ENCODE assay signal across 15 cellular contexts in the genomic region with DNA sequence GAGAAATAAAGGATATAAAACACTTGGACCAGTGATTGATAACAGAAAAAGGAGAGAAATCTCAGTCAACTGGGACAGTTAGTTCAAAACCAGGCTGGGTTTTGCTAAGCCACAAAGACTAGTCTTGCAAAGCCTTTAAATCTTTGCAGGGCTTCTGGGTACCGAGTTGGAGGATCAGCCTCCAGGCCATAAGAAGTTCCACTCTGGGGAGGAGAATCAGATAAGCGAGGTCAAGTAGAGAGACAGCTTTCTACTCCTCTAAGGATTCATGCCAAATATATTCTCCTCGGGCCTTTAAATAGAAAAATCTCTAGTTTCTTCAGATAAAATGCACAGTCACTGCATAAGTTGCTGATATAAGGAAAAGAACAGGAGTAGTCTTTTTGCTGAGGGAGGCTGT.
DNase-seq lines count a peak whose midpoint lies in the region; ATAC-seq and TF ChIP-seq lines count a peak whose summit lies in the region.
"Had no signal": no experiment of that assay in that cellular context is flagged by ENCODE, and none has a peak within 500 bp of the region (broad histone marks: within the 10 kb centered on the region; RNA-seq: fewer than 3 reads in every experiment).

No MANE protein-coding gene starts in this region.

- H3K36me3 ChIP-seq in SK-N-MC (ENCODE audit: insufficient read depth, low read length) = no peaks in the 10 kb centered on the region
- no peaks in the 10 kb centered on the region for H3K36me3 ChIP-seq in mesendoderm (ENCODE audit: control insufficient read depth, insufficient read depth, low read length)
- no peaks in the 10 kb centered on the region for H3K36me3 ChIP-seq in GM23338 (ENCODE audit: insufficient read depth)
- H3K36me3 ChIP-seq: BLaER1 had no signal

- no peaks in the 10 kb centered on the region for H3K27me3 ChIP-seq in mesendoderm (ENCODE audit: insufficient read depth, low read length, poor library complexity)
- H3K27me3 ChIP-seq in GM23338 (ENCODE audit: insufficient read depth) = no peaks in the 10 kb centered on the region
- H3K27me3 ChIP-seq: BLaER1 had no signal

- H4K20me1 ChIP-seq in GM23338 (replicated peaks; ENCODE audit: insufficient read depth) = no peaks in the 10 kb centered on the region
- H4K20me1 ChIP-seq: BLaER1 had no signal

- H3K9me3 ChIP-seq in SK-N-MC (ENCODE audit: low read depth, low read length) = no peaks in the 10 kb centered on the region
- H3K9me3 ChIP-seq: BLaER1 had no signal

- no peak overlapping the region for H3K27ac Mint-ChIP-seq in GM23338

- H3K9ac ChIP-seq in SK-N-MC (ENCODE audit: insufficient read length) (no peak overlapping the region), mesendoderm (ENCODE audit: low read length) (no peak overlapping the region)
- H3K9ac ChIP-seq: BLaER1, GM23248 had no signal

- no peak overlapping the region for H2AK5ac ChIP-seq in mesendoderm (ENCODE audit: low read length)

- no peaks in the 10 kb centered on the region for H3K79me1 ChIP-seq in mesendoderm (ENCODE audit: low read length)

- peak overlapping the region; percentile 81 for H3K4ac ChIP-seq in mesendoderm (ENCODE audit: low read depth, low read length)

- no CpG with 5 or more reads among the region's 3 CpGs for WGBS in mesendoderm (ENCODE audit: extremely low coverage, insufficient coverage, low lambda C conversion rate)

- H3K4me2 ChIP-seq in mesendoderm (ENCODE audit: low read length) (no peak overlapping the region), GM23338 (no peak overlapping the region)
- H3K4me2 ChIP-seq: BLaER1 had no signal

- H3K9me3 Mint-ChIP-seq in GM23338 = peaks cover 4% of the 10 kb centered on the region; the same call in 1 of the 3 replicates

- H3F3A ChIP-seq in GM23338 (replicated peaks; ENCODE audit: low read depth) = no peaks in the 10 kb centered on the region

- no peak overlapping the region for H2AFZ ChIP-seq in GM23338
- H2AFZ ChIP-seq: GM23248 had no signal

- no peak for TF ChIP-seq CTCF in GM23338 (conservative IDR thresholded peaks at IDR 0.05; ENCODE audit: low read depth in 2 of 2)

- peaks cover 4% of the 10 kb centered on the region for H3K4me1 ChIP-seq in mesendoderm (ENCODE audit: control insufficient read depth, low read depth, low read length)
- peaks cover 11% of the 10 kb centered on the region for H3K4me1 ChIP-seq in GM23338 (ENCODE audit: insufficient read depth)
- H3K4me1 ChIP-seq: BLaER1 had no signal

- 0 out of 2 replicates have a peak overlapping the region, but pooled peaks have one; percentile 22 for H3K4me3 ChIP-seq in SK-N-MC
- no peak overlapping the region for H3K4me3 ChIP-seq in mesendoderm (ENCODE audit: low read length)
- no peak overlapping the region for H3K4me3 ChIP-seq in GM23338
- H3K4me3 ChIP-seq: BLaER1, GM12878, GM23248 had no signal

- no peak overlapping the region for H3K23ac ChIP-seq in mesendoderm (ENCODE audit: low read length)

- peak overlapping the region; percentile 95 for H3K18ac ChIP-seq in mesendoderm (ENCODE audit: low read length)

- DNase-seq in NCI-H82 (lab: John Stamatoyannopoulos, UW) (peak; percentile 22), NCI-H82 treated with DMSO at 0.1 percent for 48 hours (lab: John Stamatoyannopoulos, UW; ENCODE audit: unreplicated experiment) (no peak), ELF-1 (ENCODE audit: low read depth, low spot score) (peak; percentile 35), SK-N-MC (ENCODE audit: low read depth, low spot score) (no peak), mesendoderm (peak; percentile 57), SKM-1 (lab: John Stamatoyannopoulos, UW; ENCODE audit: unreplicated experiment) (no peak), GM23338 (ENCODE audit: low spot score) (no peak)
- DNase-seq in effector CD4-positive, alpha-beta T cell = no peak
- DNase-seq: AML-193, DMS53, GM23248, H9 had no signal

- peaks cover 3% of the 10 kb centered on the region for H3K27me3 Mint-ChIP-seq in GM23338 (ENCODE audit: insufficient read depth, low read depth, poor library complexity)

- H3K4me1 Mint-ChIP-seq in GM23338 = peaks cover 16% of the 10 kb centered on the region

- H4K8ac ChIP-seq in mesendoderm (ENCODE audit: low read depth, low read length) = peak overlapping the region; percentile 81

- no peak overlapping the region for H4K5ac ChIP-seq in mesendoderm (ENCODE audit: low read length)

- H3K27ac ChIP-seq in SK-N-MC (peak overlapping the region; percentile 76; the same call in 1 of the 2 replicates), mesendoderm (ENCODE audit: low read depth, low read length) (peak overlapping the region; percentile 0), GM23338 (ENCODE audit: low read depth) (no peak overlapping the region)
- H3K27ac ChIP-seq: 22Rv1, BLaER1, GM23248 had no signal

- H3K79me2 ChIP-seq in mesendoderm (ENCODE audit: control insufficient read depth, insufficient read depth, low read length) = no peaks in the 10 kb centered on the region
- no peaks in the 10 kb centered on the region for H3K79me2 ChIP-seq in GM23338 (replicated peaks; ENCODE audit: insufficient read depth)

- no peaks in the 10 kb centered on the region for H3K36me3 Mint-ChIP-seq in GM23338 (ENCODE audit: low read depth)

- H3K56ac ChIP-seq in mesendoderm (ENCODE audit: low read length) = no peak overlapping the region

- peak overlapping the region; percentile 41 for H2BK5ac ChIP-seq in mesendoderm (ENCODE audit: low read length)

- H2BK120ac ChIP-seq in mesendoderm (ENCODE audit: low read depth, low read length) = peak overlapping the region; percentile 61

- H3K9me2 ChIP-seq in GM23338 (ENCODE audit: insufficient read depth) = no peaks in the 10 kb centered on the region

- ATAC-seq in GM23338 = no peak
- ATAC-seq: GM12878 had no signal

- peak overlapping the region; percentile 80 for H2BK15ac ChIP-seq in mesendoderm (replicated peaks; ENCODE audit: low read depth)

- no peak overlapping the region for H3K4me3 Mint-ChIP-seq in GM23338
- H3K4me3 Mint-ChIP-seq: H9 had no signal

TF ChIP-seq in GM23338, 12 proteins besides CTCF, POLR2A, EP300 and RAD21 (continues in another document):
- TF ChIP-seq CREB1 (CRISPR knock-in tag; IDR thresholded peaks at IDR 0.05; ENCODE audit: low read depth) = no peak
- TF ChIP-seq EZH2 (IDR thresholded peaks at IDR 0.05; ENCODE audit: low read depth, unreplicated experiment) = no peak
- TF ChIP-seq POLR2AphosphoS5 (IDR thresholded peaks at IDR 0.05; ENCODE audit: low read depth) = no peak
- TF ChIP-seq, protein P1, sequence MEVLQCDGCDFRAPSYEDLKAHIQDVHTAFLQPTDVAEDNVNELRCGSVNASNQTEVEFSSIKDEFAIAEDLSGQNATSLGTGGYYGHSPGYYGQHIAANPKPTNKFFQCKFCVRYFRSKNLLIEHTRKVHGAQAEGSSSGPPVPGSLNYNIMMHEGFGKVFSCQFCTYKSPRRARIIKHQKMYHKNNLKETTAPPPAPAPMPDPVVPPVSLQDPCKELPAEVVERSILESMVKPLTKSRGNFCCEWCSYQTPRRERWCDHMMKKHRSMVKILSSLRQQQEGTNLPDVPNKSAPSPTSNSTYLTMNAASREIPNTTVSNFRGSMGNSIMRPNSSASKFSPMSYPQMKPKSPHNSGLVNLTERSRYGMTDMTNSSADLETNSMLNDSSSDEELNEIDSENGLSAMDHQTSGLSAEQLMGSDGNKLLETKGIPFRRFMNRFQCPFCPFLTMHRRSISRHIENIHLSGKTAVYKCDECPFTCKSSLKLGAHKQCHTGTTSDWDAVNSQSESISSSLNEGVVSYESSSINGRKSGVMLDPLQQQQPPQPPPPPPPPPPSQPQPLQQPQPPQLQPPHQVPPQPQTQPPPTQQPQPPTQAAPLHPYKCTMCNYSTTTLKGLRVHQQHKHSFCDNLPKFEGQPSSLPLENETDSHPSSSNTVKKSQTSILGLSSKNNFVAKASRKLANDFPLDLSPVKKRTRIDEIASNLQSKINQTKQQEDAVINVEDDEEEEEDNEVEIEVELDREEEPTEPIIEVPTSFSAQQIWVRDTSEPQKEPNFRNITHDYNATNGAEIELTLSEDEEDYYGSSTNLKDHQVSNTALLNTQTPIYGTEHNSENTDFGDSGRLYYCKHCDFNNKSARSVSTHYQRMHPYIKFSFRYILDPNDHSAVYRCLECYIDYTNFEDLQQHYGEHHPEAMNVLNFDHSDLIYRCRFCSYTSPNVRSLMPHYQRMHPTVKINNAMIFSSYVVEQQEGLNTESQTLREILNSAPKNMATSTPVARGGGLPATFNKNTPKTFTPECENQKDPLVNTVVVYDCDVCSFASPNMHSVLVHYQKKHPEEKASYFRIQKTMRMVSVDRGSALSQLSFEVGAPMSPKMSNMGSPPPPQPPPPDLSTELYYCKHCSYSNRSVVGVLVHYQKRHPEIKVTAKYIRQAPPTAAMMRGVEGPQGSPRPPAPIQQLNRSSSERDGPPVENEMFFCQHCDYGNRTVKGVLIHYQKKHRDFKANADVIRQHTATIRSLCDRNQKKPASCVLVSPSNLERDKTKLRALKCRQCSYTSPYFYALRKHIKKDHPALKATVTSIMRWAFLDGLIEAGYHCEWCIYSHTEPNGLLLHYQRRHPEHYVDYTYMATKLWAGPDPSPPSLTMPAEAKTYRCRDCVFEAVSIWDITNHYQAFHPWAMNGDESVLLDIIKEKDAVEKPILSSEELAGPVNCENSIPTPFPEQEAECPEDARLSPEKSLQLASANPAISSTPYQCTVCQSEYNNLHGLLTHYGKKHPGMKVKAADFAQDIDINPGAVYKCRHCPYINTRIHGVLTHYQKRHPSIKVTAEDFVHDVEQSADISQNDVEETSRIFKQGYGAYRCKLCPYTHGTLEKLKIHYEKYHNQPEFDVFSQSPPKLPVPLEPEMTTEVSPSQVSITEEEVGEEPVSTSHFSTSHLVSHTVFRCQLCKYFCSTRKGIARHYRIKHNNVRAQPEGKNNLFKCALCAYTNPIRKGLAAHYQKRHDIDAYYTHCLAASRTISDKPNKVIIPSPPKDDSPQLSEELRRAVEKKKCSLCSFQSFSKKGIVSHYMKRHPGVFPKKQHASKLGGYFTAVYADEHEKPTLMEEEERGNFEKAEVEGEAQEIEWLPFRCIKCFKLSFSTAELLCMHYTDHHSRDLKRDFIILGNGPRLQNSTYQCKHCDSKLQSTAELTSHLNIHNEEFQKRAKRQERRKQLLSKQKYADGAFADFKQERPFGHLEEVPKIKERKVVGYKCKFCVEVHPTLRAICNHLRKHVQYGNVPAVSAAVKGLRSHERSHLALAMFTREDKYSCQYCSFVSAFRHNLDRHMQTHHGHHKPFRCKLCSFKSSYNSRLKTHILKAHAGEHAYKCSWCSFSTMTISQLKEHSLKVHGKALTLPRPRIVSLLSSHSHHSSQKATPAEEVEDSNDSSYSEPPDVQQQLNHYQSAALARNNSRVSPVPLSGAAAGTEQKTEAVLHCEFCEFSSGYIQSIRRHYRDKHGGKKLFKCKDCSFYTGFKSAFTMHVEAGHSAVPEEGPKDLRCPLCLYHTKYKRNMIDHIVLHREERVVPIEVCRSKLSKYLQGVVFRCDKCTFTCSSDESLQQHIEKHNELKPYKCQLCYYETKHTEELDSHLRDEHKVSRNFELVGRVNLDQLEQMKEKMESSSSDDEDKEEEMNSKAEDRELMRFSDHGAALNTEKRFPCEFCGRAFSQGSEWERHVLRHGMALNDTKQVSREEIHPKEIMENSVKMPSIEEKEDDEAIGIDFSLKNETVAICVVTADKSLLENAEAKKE (CRISPR knock-in tag; IDR thresholded peaks at IDR 0.05) = no peak
- no peak for TF ChIP-seq ZNF331 (CRISPR knock-in tag; IDR thresholded peaks at IDR 0.05; ENCODE audit: low read depth)
- no peak for TF ChIP-seq STAT1 (IDR thresholded peaks at IDR 0.05; ENCODE audit: unreplicated experiment)

Comparison
In these comparisons a context has a peak if more than half of its experiments do, and no peak if none do; other contexts are left out.
1. DNase-seq: peak in NCI-H82 (single experiment), ELF-1 (single experiment) and mesendoderm (single experiment); none in NCI-H82 treated with DMSO at 0.1 percent for 48 hours (single experiment), SK-N-MC (single experiment), SKM-1 (single experiment), GM23338 (single experiment) and effector CD4-positive, alpha-beta T cell (single experiment).